ENCODE assay signal across 8 cellular contexts in the genomic region with DNA sequence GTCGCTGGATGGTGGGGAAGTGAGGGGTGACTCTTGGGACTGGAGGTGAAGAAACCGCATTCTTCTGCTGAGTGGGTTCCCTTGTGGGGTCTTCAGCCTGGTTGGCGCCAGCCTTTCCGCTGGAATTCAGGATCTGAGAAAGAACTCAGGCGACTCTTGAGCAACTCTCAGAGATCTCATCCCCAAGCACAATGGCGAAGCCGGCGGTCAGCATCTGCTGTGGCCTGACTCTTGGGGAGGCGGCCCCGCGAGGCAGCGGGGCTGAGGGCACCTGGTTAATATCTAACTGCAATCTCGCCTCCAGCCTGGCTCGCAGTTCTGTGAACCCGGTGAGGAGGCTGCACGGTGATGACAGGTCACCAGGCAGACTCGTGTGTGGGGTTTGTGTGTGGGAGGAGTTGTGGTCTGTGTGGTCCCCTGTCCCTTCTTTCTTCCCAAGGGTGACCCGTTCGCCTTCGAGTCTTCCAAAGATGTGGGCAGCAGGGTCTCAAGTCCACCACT. TPM values are rescaled to one million over a fixed set of nuclear protein-coding genes. Genes with fewer than 3 reads are reported as not detected.
DNase-seq lines count a peak whose midpoint lies in the region; ATAC-seq, FAIRE-seq and TF ChIP-seq lines count a peak whose summit lies in the region.

No MANE protein-coding gene starts in this region.

- dilution Hi-C loops in endothelial cell of umbilical vein (cut with MboI; ENCODE audit: extremely low pct_ligation_motif_present, low sequenced_read_pairs) = no loop called here

- H3K27me3 ChIP-seq in endothelial cell of umbilical vein (ENCODE audit: control insufficient read depth in 2 of 2, insufficient read depth in 2 of 2, low read length in 2 of 2) = no peaks in the 10 kb centered on the region
- no peaks in the 10 kb centered on the region for H3K27me3 ChIP-seq in mononuclear cell (ENCODE audit: insufficient read depth, low read length)
- no peaks in the 10 kb centered on the region for H3K27me3 ChIP-seq in suprapubic skin

- H3K4me3 ChIP-seq in AG04449 (ENCODE audit: low read depth, low read length) (peak overlapping the region; percentile 95), endothelial cell of umbilical vein (replicated peaks in 1 of 3; ENCODE audit: insufficient read depth in 1 of 3, low read depth in 1 of 3, low read length in 3 of 3) (peak overlapping the region; percentile 46 to 88 (median 71)), mononuclear cell (ENCODE audit: low read length) (peak overlapping the region; percentile 86), suprapubic skin (peak overlapping the region; percentile 88)

- CTCF ChIA-PET in AG04449 (lab: Yijun Ruan, JAX) (interaction anchor here (1.6 kb wide), 1 partner anchor 66 kb away, joined by 4 read pairs; no protein-coding TSS in a partner anchor), endothelial cell of umbilical vein (lab: Charles Lee) (interaction anchor here (1.4 to 1.7 kb wide), 3 partner anchors 27 to 67 kb away, joined by 5 to 13 read pairs (median 5); no protein-coding TSS in a partner anchor)

- peak overlapping the region; percentile 71 for H3K9ac ChIP-seq in endothelial cell of umbilical vein (replicated peaks; ENCODE audit: extremely low read depth, insufficient read depth, low read length)

- H3K27ac ChIP-seq in endothelial cell of umbilical vein (ENCODE audit: insufficient read depth, low read depth, low read length) = peak overlapping the region; percentile 65
- peak overlapping the region; percentile 90 for H3K27ac ChIP-seq in suprapubic skin

- H3K9me1 ChIP-seq in endothelial cell of umbilical vein (replicated peaks; ENCODE audit: control insufficient read depth, extremely low read depth, insufficient read depth, low read length) = no peaks in the 10 kb centered on the region

- H3K79me2 ChIP-seq in endothelial cell of umbilical vein (ENCODE audit: control insufficient read depth, insufficient read depth, low read length) = no peaks in the 10 kb centered on the region

- peak; percentile 53 for ATAC-seq in GM18511 (IDR thresholded peaks at IDR 0.05; ENCODE audit: unreplicated experiment)
- peak; percentile 33 for ATAC-seq in HG03571 (IDR thresholded peaks at IDR 0.05; ENCODE audit: unreplicated experiment)
- ATAC-seq in HG03095 (IDR thresholded peaks at IDR 0.05; ENCODE audit: unreplicated experiment) = no peak

- intact Hi-C loops in endothelial cell of umbilical vein (cut with micrococcal nuclease) = loop anchor here (2.0 kb wide), 1 partner anchor 73 kb away; no protein-coding TSS in a partner anchor

- no peaks in the 10 kb centered on the region for H4K20me1 ChIP-seq in endothelial cell of umbilical vein (replicated peaks; ENCODE audit: control insufficient read depth, extremely low read depth, insufficient read depth, low read length)

- no peaks in the 10 kb centered on the region for H3K9me3 ChIP-seq in endothelial cell of umbilical vein (replicated peaks; ENCODE audit: control insufficient read depth, insufficient read depth, low read length)
- peaks cover 15% of the 10 kb centered on the region for H3K9me3 ChIP-seq in mononuclear cell (ENCODE audit: low read depth, low read length)
- H3K9me3 ChIP-seq in suprapubic skin = peaks cover 18% of the 10 kb centered on the region

- TF ChIP-seq CTCF in AG04449 (IDR thresholded peaks at IDR 0.05; ENCODE audit: insufficient read depth, low read length, missing control alignments) (no peak), endothelial cell of umbilical vein (IDR thresholded peaks at IDR 0.05; ENCODE audit: extremely low read depth in 1 of 2, insufficient read depth in 1 of 2, low read depth in 1 of 2, low read length in 2 of 2) (no peak), suprapubic skin (IDR thresholded peaks at IDR 0.05) (no peak)

- no peak for FAIRE-seq in endothelial cell of umbilical vein (lab: Jason Lieb, UNC)

- 3% methylated on average over 8 of the region's 20 CpGs for WGBS in suprapubic skin

- TF ChIP-seq EP300 in suprapubic skin (IDR thresholded peaks at IDR 0.05) = no peak

- H3K4me1 ChIP-seq in endothelial cell of umbilical vein (ENCODE audit: control insufficient read depth, extremely low read depth, insufficient read depth, low read length) (peaks cover 6% of the 10 kb centered on the region), mononuclear cell (ENCODE audit: insufficient read depth, low read length) (peaks cover 18% of the 10 kb centered on the region), suprapubic skin (peaks cover 22% of the 10 kb centered on the region)

- DNase-seq in AG04449 (ENCODE audit: low read depth, low spot score) = no peak
- peak; percentile 40 for DNase-seq in activated CD4-positive, alpha-beta T cell treated with anti-CD3 and anti-CD28 coated beads for 48 hours
- DNase-seq in endothelial cell of umbilical vein (ENCODE audit: low read depth, low spot score) = peak; percentile 21
- peak; percentile 65 to 76 for DNase-seq in suprapubic skin (ENCODE audit: low spot score in 2 of 2)

- peak overlapping the region; percentile 97 for H2AFZ ChIP-seq in endothelial cell of umbilical vein (ENCODE audit: low read depth, low read length)

- H3K36me3 ChIP-seq in endothelial cell of umbilical vein (ENCODE audit: control insufficient read depth in 2 of 2, extremely low read depth in 1 of 2, insufficient read depth in 2 of 2, low read length in 2 of 2) (no peaks in the 10 kb centered on the region), suprapubic skin (no peaks in the 10 kb centered on the region)

- no TSS peak for BruUV-seq in endothelial cell of umbilical vein (replicated peaks; lab: Mats Ljungman, UMichigan)

- TF ChIP-seq POLR2A in endothelial cell of umbilical vein (IDR thresholded peaks at IDR 0.05; ENCODE audit: low read depth, low read length) (no peak), suprapubic skin (IDR thresholded peaks at IDR 0.05) (no peak)

- POLR2A ChIA-PET in AG04449 (lab: Yijun Ruan, JAX) = no interaction called here
- POLR2A ChIA-PET in endothelial cell of umbilical vein (lab: Charles Lee) = no interaction called here

- peak overlapping the region; percentile 73 for H3K4me2 ChIP-seq in endothelial cell of umbilical vein (ENCODE audit: insufficient read depth, low read length)

TF ChIP-seq in endothelial cell of umbilical vein, 7 proteins besides CTCF, POLR2A, EP300 and RAD21:
- TF ChIP-seq POLR2AphosphoS5 (IDR thresholded peaks at IDR 0.05; ENCODE audit: insufficient read depth, low read depth, low read length) = no peak
- no peak for TF ChIP-seq MYC (IDR thresholded peaks at IDR 0.05; ENCODE audit: low read depth, low read length)
- TF ChIP-seq FOS (IDR thresholded peaks at IDR 0.05; ENCODE audit: borderline replicate concordance, insufficient read depth, low read length) = no peak
- TF ChIP-seq, protein P1, sequence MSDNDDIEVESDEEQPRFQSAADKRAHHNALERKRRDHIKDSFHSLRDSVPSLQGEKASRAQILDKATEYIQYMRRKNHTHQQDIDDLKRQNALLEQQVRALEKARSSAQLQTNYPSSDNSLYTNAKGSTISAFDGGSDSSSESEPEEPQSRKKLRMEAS (IDR thresholded peaks at IDR 0.05; ENCODE audit: insufficient read depth, insufficient read length) = no peak
- no peak for TF ChIP-seq GATA2 (IDR thresholded peaks at IDR 0.05; ENCODE audit: insufficient read depth, insufficient read length, low read depth, low read length)
TF ChIP-seq in endothelial cell of umbilical vein: peak in this region for 0.

RNA-seq across cellular contexts. Expression of a gene that starts 0.9 kb away (rescaled TPM):
- total RNA-seq in endothelial cell of umbilical vein (2.4 and 4.5 TPM in 2 replicates), mononuclear cell (7.0 TPM), suprapubic skin (1 to 10 TPM; 1.7 to 7.5 (median 3.9) TPM)
- polyA plus RNA-seq in endothelial cell of umbilical vein = 1.2 and 1.9 TPM in 2 replicates
- 0.71 and 1.1 TPM in 2 replicates for polyA plus RNA-seq in endothelial cell of umbilical vein (2011; cell fraction: cytosol; rRNA removed)
- polyA plus RNA-seq in endothelial cell of umbilical vein (2011; cell fraction: nucleus; rRNA removed) = 10.1 and 15.7 TPM in 2 replicates
- polyA plus RNA-seq in endothelial cell of umbilical vein (2012) = 2.0 and 2.8 TPM in 2 replicates
- 4.8 and 6.4 TPM in 2 replicates for polyA minus RNA-seq in endothelial cell of umbilical vein
- polyA minus RNA-seq in endothelial cell of umbilical vein (2011; cell fraction: cytosol; rRNA and poly(A)+ RNA removed) = 2.2 TPM
- 8.5 and 8.6 TPM in 2 replicates for polyA minus RNA-seq in endothelial cell of umbilical vein (2011; cell fraction: nucleus; rRNA and poly(A)+ RNA removed)

RNA-seq across cellular contexts. Expression of a gene that starts 28.9 kb away (rescaled TPM):
- 3.8 and 4.4 TPM in 2 replicates for total RNA-seq in endothelial cell of umbilical vein
- 1.1 and 1.4 TPM in 2 replicates for polyA plus RNA-seq in endothelial cell of umbilical vein
- polyA plus RNA-seq in endothelial cell of umbilical vein (2011; cell fraction: cytosol; rRNA removed) = 2.3 and 2.6 TPM in 2 replicates
- 5.3 and 6.1 TPM in 2 replicates for polyA plus RNA-seq in endothelial cell of umbilical vein (2011; cell fraction: nucleus; rRNA removed)
- polyA plus RNA-seq in endothelial cell of umbilical vein (2012) = 3.7 and 4.2 TPM in 2 replicates
- 3.3 and 6.6 TPM in 2 replicates for polyA minus RNA-seq in endothelial cell of umbilical vein
- polyA minus RNA-seq in endothelial cell of umbilical vein (2011; cell fraction: cytosol; rRNA and poly(A)+ RNA removed) = 1.6 TPM
- 3.8 TPM in 2 replicates for polyA minus RNA-seq in endothelial cell of umbilical vein (2011; cell fraction: nucleus; rRNA and poly(A)+ RNA removed)
- 4.4 TPM for total RNA-seq in mononuclear cell
- 10 to 100 TPM in 2 of 4 donors, 1 to 10 TPM in 2; 6.8 to 12.3 (median 10.1) TPM for total RNA-seq in suprapubic skin

RNA-seq across cellular contexts. Expression of a gene that starts 30.6 kb away (rescaled TPM):
- total RNA-seq in endothelial cell of umbilical vein (0.85 and 1.1 TPM in 2 replicates), mononuclear cell (0.94 TPM), suprapubic skin (1 to 10 TPM in 1 of 4 donors, under 1 TPM in 2, not detected in 1; 0.48 to 1.4 (median 0.59) TPM)
- polyA plus RNA-seq in endothelial cell of umbilical vein = 0.35 and 0.55 TPM in 2 replicates
- polyA plus RNA-seq in endothelial cell of umbilical vein (2011; cell fraction: cytosol; rRNA removed) = 0.27 and 0.61 TPM in 2 replicates
- polyA plus RNA-seq in endothelial cell of umbilical vein (2011; cell fraction: nucleus; rRNA removed) = 1.8 and 2.0 TPM in 2 replicates
- polyA plus RNA-seq in endothelial cell of umbilical vein (2012) = 0.80 and 0.95 TPM in 2 replicates
- polyA minus RNA-seq in endothelial cell of umbilical vein = 1.4 TPM in 2 replicates
- polyA minus RNA-seq in endothelial cell of umbilical vein (2011; cell fraction: cytosol; rRNA and poly(A)+ RNA removed) = not detected
- 0.72 and 1.4 TPM in 2 replicates for polyA minus RNA-seq in endothelial cell of umbilical vein (2011; cell fraction: nucleus; rRNA and poly(A)+ RNA removed)

RNA-seq across cellular contexts. Expression of a gene that starts 46.4 kb away (rescaled TPM):
- total RNA-seq in endothelial cell of umbilical vein (9.1 and 13.3 TPM in 2 replicates), mononuclear cell (9.1 TPM), suprapubic skin (10 to 100 TPM; 54.1 to 81.2 (median 62.7) TPM)
- polyA plus RNA-seq in endothelial cell of umbilical vein = 1.5 and 2.2 TPM in 2 replicates
- 1.3 and 1.7 TPM in 2 replicates for polyA plus RNA-seq in endothelial cell of umbilical vein (2011; cell fraction: cytosol; rRNA removed)
- 10.1 and 11.1 TPM in 2 replicates for polyA plus RNA-seq in endothelial cell of umbilical vein (2011; cell fraction: nucleus; rRNA removed)
- polyA plus RNA-seq in endothelial cell of umbilical vein (2012) = 3.3 and 3.9 TPM in 2 replicates
- 3.5 and 6.1 TPM in 2 replicates for polyA minus RNA-seq in endothelial cell of umbilical vein
- 6.7 TPM for polyA minus RNA-seq in endothelial cell of umbilical vein (2011; cell fraction: cytosol; rRNA and poly(A)+ RNA removed)
- polyA minus RNA-seq in endothelial cell of umbilical vein (2011; cell fraction: nucleus; rRNA and poly(A)+ RNA removed) = 4.6 and 8.0 TPM in 2 replicates
